27 cellular contexts compared by ENCODE assay signal in the genomic region with DNA sequence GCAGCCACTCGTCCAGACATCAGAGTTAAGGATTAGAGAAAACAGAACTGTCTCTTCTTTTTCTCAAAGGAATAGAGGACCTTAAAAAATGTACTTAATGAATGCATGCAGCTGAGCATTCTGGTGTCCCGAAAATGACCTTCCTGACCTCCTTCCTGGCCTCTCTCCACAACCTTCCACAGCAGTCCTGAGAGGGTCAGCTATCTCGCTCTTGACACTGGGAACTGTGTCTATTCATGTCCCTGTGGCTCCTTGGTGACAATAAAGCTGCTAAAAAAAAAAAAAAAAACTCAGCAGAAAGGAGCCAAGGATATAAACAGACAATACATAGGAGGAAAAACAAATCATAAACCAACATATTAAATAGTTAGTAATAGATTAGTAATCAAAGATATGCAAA.
"Had no signal": no experiment of that assay in that cellular context is flagged by ENCODE, and none has a peak within 500 bp of the region (broad histone marks: within the 10 kb centered on the region; RNA-seq: fewer than 3 reads in every experiment).

No MANE protein-coding gene starts in this region.

- H3K4me1 Mint-ChIP-seq: activated CD4-positive, alpha-beta T cell treated with anti-CD3 and anti-CD28 coated beads, Interleukin-2, amount 10 ng/mL, durations not matched to agents 7 days and 5 days; activated naive CD4-positive, alpha-beta T cell treated with anti-CD3 and anti-CD28 coated beads, Interleukin-2, amount 50 U/mL, for 24 hours; activated naive CD8-positive, alpha-beta T cell treated with anti-CD3 and anti-CD28 coated beads, Interleukin-2, amount 10 ng/mL, durations not matched to agents 7 days and 5 days had no signal

- H3K9me3 ChIP-seq: ascending aorta, breast epithelium, SJCRH30 had no signal

- H3K9me3 Mint-ChIP-seq: activated CD4-positive, alpha-beta T cell treated with anti-CD3 and anti-CD28 coated beads, Interleukin-2, amount 10 ng/mL, durations not matched to agents 7 days and 5 days; activated naive CD4-positive, alpha-beta T cell treated with anti-CD3 and anti-CD28 coated beads, Interleukin-2, amount 50 U/mL, for 24 hours; activated naive CD8-positive, alpha-beta T cell treated with anti-CD3 and anti-CD28 coated beads, Interleukin-2, amount 10 ng/mL, durations not matched to agents 7 days and 5 days; activated T-cell treated with anti-CD3 and anti-CD28 coated beads, Interleukin-2, amount 50 U/mL, for 24 hours; activated T-helper 2 cell treated with anti-CD3 and anti-CD28 coated beads, Interferon-gamma antibody, Interleukin-2, Interleukin-4, amounts not matched to agents 10 μg/mL and 5 μg/mL and 100 μg/mL, durations not matched to agents 14 hours and 24 hours and 36 hours had no signal

- H2AFZ ChIP-seq: PC-9 had no signal

- H3K27me3 ChIP-seq: ascending aorta, breast epithelium, SJCRH30 had no signal

- H3K4me3 Mint-ChIP-seq: activated CD4-positive, alpha-beta T cell treated with anti-CD3 and anti-CD28 coated beads, Interleukin-2, amount 10 ng/mL, durations not matched to agents 7 days and 5 days; activated CD8-positive, alpha-beta T cell treated with anti-CD3 and anti-CD28 coated beads, Interleukin-2, amount 10 ng/mL, durations not matched to agents 7 days and 5 days; activated naive CD4-positive, alpha-beta T cell treated with anti-CD3 and anti-CD28 coated beads, Interleukin-2, amount 50 U/mL, for 24 hours; activated naive CD8-positive, alpha-beta T cell treated with anti-CD3 and anti-CD28 coated beads, Interleukin-2, amount 10 ng/mL, durations not matched to agents 7 days and 5 days; activated T-cell treated with anti-CD3 and anti-CD28 coated beads, Interleukin-2, amount 50 U/mL, for 24 hours had no signal

- DNase-seq: activated CD4-positive, alpha-beta T cell treated with anti-CD3 and anti-CD28 coated beads, Interleukin-2, amount 10 ng/mL, durations not matched to agents 7 days and 5 days; activated CD4-positive, alpha-beta T cell treated with anti-CD3 and anti-CD28 coated beads, Interleukin-2, amount 50 U/mL, for 48 hours; activated CD8-positive, alpha-beta T cell treated with anti-CD3 and anti-CD28 coated beads, Interleukin-2, amount 10 ng/mL, durations not matched to agents 7 days and 5 days; activated gamma-delta T cell; activated naive CD4-positive, alpha-beta T cell treated with Interleukin-2 at 50 U/mL for 16 hours; activated naive CD8-positive, alpha-beta T cell treated with anti-CD3 and anti-CD28 coated beads, Interleukin-2, amount 10 ng/mL, durations not matched to agents 7 days and 5 days; activated T-cell treated with anti-CD3 and anti-CD28 coated beads, Interleukin-2, amount 50 U/mL, for 24 hours; NCI-H1105; NCI-H1417 treated with DMSO at 0.1 percent for 48 hours; NCI-H187 treated with DMSO at 0.1 percent for 48 hours; NCI-H2081; NCI-H2171 treated with DMSO at 0.1 percent for 48 hours; NCI-H446; NCI-H510A treated with DMSO at 0.1 percent for 48 hours; NCI-H526 treated with DMSO at 0.1 percent for 48 hours; NCI-H774; PC-9; SHP77; SJCRH30; T1000; WERI-Rb-1 had no signal

- ATAC-seq: activated CD8-positive, alpha-beta T cell treated with anti-CD3 and anti-CD28 coated beads, Interleukin-2, amount 10 ng/mL, durations not matched to agents 7 days and 5 days had no signal

- H3K4me3 ChIP-seq: ascending aorta, breast epithelium, PC-9, SJCRH30, SK-N-MC had no signal

- H3K27ac ChIP-seq: ascending aorta, PC-9, RWPE1, SJCRH30, SK-N-MC, WERI-Rb-1 had no signal

- H3K36me3 ChIP-seq: ascending aorta, breast epithelium, SJCRH30, WERI-Rb-1 had no signal

- H3K36me3 Mint-ChIP-seq: activated naive CD4-positive, alpha-beta T cell treated with anti-CD3 and anti-CD28 coated beads, Interleukin-2, amount 50 U/mL, for 24 hours; activated naive CD8-positive, alpha-beta T cell treated with anti-CD3 and anti-CD28 coated beads, Interleukin-2, amount 10 ng/mL, durations not matched to agents 7 days and 5 days had no signal

- H3K4me1 ChIP-seq: ascending aorta, breast epithelium, SJCRH30 had no signal

- H3K27ac Mint-ChIP-seq: activated CD4-positive, alpha-beta T cell treated with anti-CD3 and anti-CD28 coated beads, Interleukin-2, amount 10 ng/mL, durations not matched to agents 7 days and 5 days; activated CD8-positive, alpha-beta T cell treated with anti-CD3 and anti-CD28 coated beads, Interleukin-2, amount 10 ng/mL, durations not matched to agents 7 days and 5 days; activated naive CD4-positive, alpha-beta T cell treated with anti-CD3 and anti-CD28 coated beads, Interleukin-2, amount 50 U/mL, for 24 hours; activated naive CD8-positive, alpha-beta T cell treated with anti-CD3 and anti-CD28 coated beads, Interleukin-2, amount 10 ng/mL, durations not matched to agents 7 days and 5 days; activated T-cell treated with anti-CD3 and anti-CD28 coated beads, Interleukin-2, amount 50 U/mL, for 24 hours; activated T-helper 2 cell treated with anti-CD3 and anti-CD28 coated beads, Interferon-gamma antibody, Interleukin-2, Interleukin-4, amounts not matched to agents 10 μg/mL and 5 μg/mL and 100 μg/mL, durations not matched to agents 14 hours and 24 hours and 36 hours had no signal
